34 cellular contexts compared by ENCODE assay signal in the genomic region with DNA sequence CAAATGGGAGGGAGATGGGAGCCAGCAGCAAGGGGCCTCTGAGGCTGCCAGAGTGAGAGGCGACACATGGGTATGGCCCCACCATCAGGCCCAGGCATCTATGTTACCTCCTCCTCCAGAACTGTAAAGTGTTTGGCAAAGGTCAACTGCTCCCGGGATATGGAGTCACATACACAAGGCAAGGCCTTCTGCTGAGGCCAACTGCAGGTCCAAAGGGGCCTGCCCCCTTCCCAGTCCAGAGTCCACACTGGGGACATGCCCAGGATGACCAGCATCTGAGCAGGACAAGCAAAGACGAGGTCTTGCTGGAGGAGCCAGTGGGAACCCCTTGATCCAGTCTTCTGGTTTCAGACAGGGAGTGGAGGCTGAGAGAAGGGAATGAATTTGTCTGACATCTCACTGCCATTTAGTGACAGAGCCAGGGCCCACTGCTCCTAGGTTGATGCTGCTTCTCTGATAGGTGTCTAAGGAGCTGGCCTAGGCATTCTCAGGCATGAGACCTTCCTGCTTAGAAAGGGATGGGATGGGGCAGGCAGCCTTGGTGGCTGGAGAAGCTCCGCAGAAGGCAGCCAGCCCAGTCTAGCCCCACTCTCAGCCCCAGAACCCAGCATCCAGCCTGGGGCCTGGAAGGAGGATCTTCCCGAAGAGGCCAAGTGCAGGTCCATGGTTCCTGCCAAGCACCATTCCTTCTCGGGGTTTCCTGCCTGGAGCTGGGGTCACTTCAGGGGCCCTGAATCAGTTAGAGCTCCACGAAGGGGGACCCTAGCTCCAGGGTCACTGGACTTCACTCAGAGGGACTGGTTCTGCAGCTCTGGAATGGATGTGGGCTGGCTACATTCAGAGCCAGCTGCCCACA. TPM values are rescaled to one million over a fixed set of nuclear protein-coding genes. Genes with fewer than 3 reads are reported as not detected.
"Had no signal": no experiment of that assay in that cellular context is flagged by ENCODE, and none has a peak within 500 bp of the region (broad histone marks: within the 10 kb centered on the region; RNA-seq: fewer than 3 reads in every experiment).

No MANE protein-coding gene starts in this region.

- H3K27me3 ChIP-seq: adrenal gland, body of pancreas, esophagus muscularis mucosa, gastrocnemius medialis had no signal

- ATAC-seq: activated CD4-positive, alpha-beta T cell treated with anti-CD3 and anti-CD28 coated beads for 36 hours; activated CD8-positive, alpha-beta memory T cell treated with anti-CD3 and anti-CD28 coated beads, Interleukin-2, amount 10 ng/mL, durations not matched to agents 7 days and 5 days; activated CD8-positive, alpha-beta T cell treated with anti-CD3 and anti-CD28 coated beads, Interleukin-2, amount 10 ng/mL, durations not matched to agents 7 days and 5 days; activated naive CD8-positive, alpha-beta T cell treated with anti-CD3 and anti-CD28 coated beads, Interleukin-2, amount 50 U/mL, for 24 hours; body of pancreas; effector memory CD8-positive, alpha-beta T cell; foreskin keratinocyte; gastrocnemius medialis had no signal

- DNase-seq: activated CD4-positive, alpha-beta memory T cell treated with anti-CD3 and anti-CD28 coated beads for 36 hours; activated CD4-positive, alpha-beta T cell treated with anti-CD3 and anti-CD28 coated beads for 36 hours; activated CD4-positive, alpha-beta T cell treated with anti-CD3 and anti-CD28 coated beads, Interleukin-2, amount 10 ng/mL, durations not matched to agents 24 days and 14 days; activated CD4-positive, CD25-positive, alpha-beta regulatory T cell; activated CD4-positive, CD25-positive, alpha-beta regulatory T cell treated with anti-CD3 and anti-CD28 coated beads, Interleukin-2, amount 50 U/mL, for 72 hours; activated CD8-positive, alpha-beta memory T cell treated with anti-CD3 and anti-CD28 coated beads, Interleukin-2, amount 10 ng/mL, durations not matched to agents 7 days and 5 days; activated CD8-positive, alpha-beta memory T cell treated with anti-CD3 and anti-CD28 coated beads, Interleukin-2, amount 50 U/mL, for 4 hours; activated CD8-positive, alpha-beta T cell treated with anti-CD3 and anti-CD28 coated beads, Interleukin-2, amount 10 ng/mL, durations not matched to agents 7 days and 5 days; activated effector memory CD4-positive, alpha-beta T cell treated with anti-CD3 and anti-CD28 coated beads, Interleukin-2, amount 50 U/mL, for 16 hours; activated naive CD4-positive, alpha-beta T cell treated with anti-CD3 and anti-CD28 coated beads for 36 hours; activated naive CD8-positive, alpha-beta T cell treated with anti-CD3 and anti-CD28 coated beads for 36 hours; activated naive CD8-positive, alpha-beta T cell treated with anti-CD3 and anti-CD28 coated beads, Interleukin-2, amount 50 U/mL, for 24 hours; activated T-cell treated with anti-CD3 and anti-CD28 coated beads, Interleukin-2, amount 50 U/mL, for 1 hour; activated T-cell treated with anti-CD3 and anti-CD28 coated beads, Interleukin-2, amount 50 U/mL, for 48 hours; adrenal gland; amygdala; aorta; body of pancreas; caudate nucleus; cortex of kidney; dermis blood vessel endothelial cell; effector CD4-positive, alpha-beta T cell; effector memory CD8-positive, alpha-beta T cell; erythroblast; foreskin keratinocyte; gastrocnemius medialis; glutamatergic neuron; T-helper 2 cell had no signal

- H3K4me1 ChIP-seq: adrenal gland, body of pancreas, esophagus muscularis mucosa, foreskin keratinocyte, gastrocnemius medialis had no signal

- FAIRE-seq: colon had no signal

- H3K9me3 ChIP-seq: adrenal gland, body of pancreas, esophagus muscularis mucosa, gastrocnemius medialis had no signal

- H3K27ac ChIP-seq: adrenal gland, body of pancreas, esophagus muscularis mucosa, foreskin keratinocyte, gastrocnemius medialis had no signal

- H3K4me3 ChIP-seq: adrenal gland, body of pancreas, esophagus muscularis mucosa, gastrocnemius medialis had no signal

RNA-seq across cellular contexts. Expression of gene EMX1, which starts 26.4 kb away (rescaled TPM):
- total RNA-seq: activated CD4-positive, alpha-beta memory T cell treated with anti-CD3 and anti-CD28 coated beads for 36 hours; activated CD4-positive, alpha-beta T cell treated with anti-CD3 and anti-CD28 coated beads for 36 hours; activated CD4-positive, alpha-beta T cell treated with anti-CD3 and anti-CD28 coated beads, Interleukin-2, amount 10 ng/mL, durations not matched to agents 24 days and 14 days; activated CD8-positive, alpha-beta memory T cell treated with anti-CD3 and anti-CD28 coated beads, Interleukin-2, amount 10 ng/mL, durations not matched to agents 7 days and 5 days; activated CD8-positive, alpha-beta T cell treated with anti-CD3 and anti-CD28 coated beads, Interleukin-2, amount 10 ng/mL, durations not matched to agents 7 days and 5 days; activated naive CD4-positive, alpha-beta T cell treated with anti-CD3 and anti-CD28 coated beads for 36 hours; activated naive CD8-positive, alpha-beta T cell treated with anti-CD3 and anti-CD28 coated beads for 36 hours; activated T-helper 1 cell treated with anti-CD3 and anti-CD28 coated beads, Interleukin-12 subunit alpha, Interleukin-12 subunit beta, Interleukin-2, Interleukin-4 antibody, amounts not matched to agents 30 ng/mL and 10 ng/mL and 1 ng/mL, durations not matched to agents 14 hours and 24 hours and 36 hours; activated T-helper 2 cell treated with anti-CD3 and anti-CD28 coated beads, Interferon-gamma antibody, Interleukin-2, Interleukin-4, amounts not matched to agents 10 μg/mL and 5 μg/mL and 100 μg/mL, durations not matched to agents 14 hours and 24 hours and 36 hours; aorta; chondrocyte; dermis blood vessel endothelial cell; esophagus muscularis mucosa; foreskin keratinocyte; gastrocnemius medialis; T-helper 1 cell treated with Interleukin-12 subunit alpha and Interleukin-12 subunit beta and Interleukin-4 antibody, amounts not matched to agents 30 ng/mL and 1 ng/mL, for 36 hours had no signal
- polyA plus RNA-seq: aorta, foreskin keratinocyte had no signal
